Comparison of ENCODE assay signal across 24 cellular contexts in the genomic region with DNA sequence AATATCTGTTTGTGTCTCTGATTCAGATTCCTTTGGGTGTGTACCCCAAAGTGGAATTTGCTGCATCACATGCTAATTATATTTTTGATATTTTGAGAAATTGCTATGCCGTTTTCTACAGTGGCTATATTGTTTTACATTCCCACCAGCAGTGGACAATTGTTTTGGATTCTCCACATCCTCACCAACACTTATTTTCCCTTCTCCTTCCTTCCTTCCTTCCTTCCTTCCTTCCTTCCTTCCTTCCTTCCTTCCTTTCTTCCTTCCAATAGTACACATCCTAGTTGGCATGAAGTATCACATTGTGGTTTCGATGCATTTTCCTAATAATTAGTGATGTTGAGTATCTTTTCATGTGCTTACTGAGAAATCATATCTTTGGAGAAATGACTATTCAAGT.
"Had no signal": no experiment of that assay in that cellular context is flagged by ENCODE, and none has a peak within 500 bp of the region (broad histone marks: within the 10 kb centered on the region; RNA-seq: fewer than 3 reads in every experiment).

No MANE protein-coding gene starts in this region.

- H3K36me3 ChIP-seq: colonic mucosa, esophagus muscularis mucosa, esophagus squamous epithelium, gastrocnemius medialis, gastroesophageal sphincter, heart left ventricle, heart right ventricle had no signal

- H3K9me3 ChIP-seq: colonic mucosa, esophagus muscularis mucosa, esophagus squamous epithelium, gastrocnemius medialis, gastroesophageal sphincter had no signal

- DNase-seq: colonic mucosa; cortex of kidney; dermis blood vessel endothelial cell; dorsolateral prefrontal cortex; effector CD4-positive, alpha-beta T cell; effector CD8-positive, alpha-beta T cell; effector memory CD4-positive, alpha-beta T cell; effector memory CD8-positive, alpha-beta T cell; endodermal cell; erythroblast; esophagus squamous epithelium; foreskin fibroblast; foreskin keratinocyte; foreskin melanocyte; gastrocnemius medialis; glutamatergic neuron; head of caudate nucleus; heart left ventricle; heart right ventricle had no signal

- H3K27ac ChIP-seq: colonic mucosa, coronary artery, dorsolateral prefrontal cortex, epithelial cell of prostate, esophagus muscularis mucosa, esophagus squamous epithelium, foreskin keratinocyte, gastrocnemius medialis, gastroesophageal sphincter, heart left ventricle, heart right ventricle, hepatocyte had no signal

- H3K4me1 ChIP-seq: colonic mucosa, esophagus muscularis mucosa, esophagus squamous epithelium, foreskin keratinocyte, gastrocnemius medialis, gastroesophageal sphincter, heart left ventricle, heart right ventricle had no signal

- H3K27me3 ChIP-seq: colonic mucosa, dorsolateral prefrontal cortex, esophagus muscularis mucosa, esophagus squamous epithelium, foreskin keratinocyte, gastrocnemius medialis, gastroesophageal sphincter, heart right ventricle, hepatocyte had no signal

- H3K4me3 ChIP-seq: colonic mucosa, coronary artery, dorsolateral prefrontal cortex, esophagus muscularis mucosa, esophagus squamous epithelium, gastrocnemius medialis, gastroesophageal sphincter, heart left ventricle, heart right ventricle, hepatocyte had no signal
